Comparison of ENCODE assay signal across 1 cellular context in genomic region chr14:63725786-63726185, GRCh38.
TF ChIP-seq lines count a peak whose summit lies in the region.

No MANE protein-coding gene starts in this region.

TF ChIP-seq in K562, 482 proteins besides CTCF, POLR2A, EP300 and RAD21 (continued from another document):
- TF ChIP-seq RBM14 (IDR thresholded peaks at IDR 0.05; ENCODE audit: borderline replicate concordance, insufficient read depth, low read depth, low read length) (no peak), RFX7 (CRISPR knock-in tag; IDR thresholded peaks at IDR 0.05) (no peak), ZNF282 (CRISPR knock-in tag; IDR thresholded peaks at IDR 0.05) (no peak), MTA1 (IDR thresholded peaks at IDR 0.05; ENCODE audit: borderline replicate concordance) (no peak), CREB5 (CRISPR knock-in tag; IDR thresholded peaks at IDR 0.05) (no peak), E2F5 (CRISPR knock-in tag; IDR thresholded peaks at IDR 0.05) (no peak), HNRNPLL (IDR thresholded peaks at IDR 0.05; ENCODE audit: low read depth, low read length, poor library complexity, severe bottlenecking) (no peak), THRB (CRISPR knock-in tag; conservative IDR thresholded peaks at IDR 0.05) (no peak), FOXK1 (CRISPR knock-in tag; IDR thresholded peaks at IDR 0.05; ENCODE audit: borderline replicate concordance) (no peak), USF1 (CRISPR knock-in tag; IDR thresholded peaks at IDR 0.05) (no peak), VEZF1 (CRISPR knock-in tag; IDR thresholded peaks at IDR 0.05) (no peak), RBM25 (IDR thresholded peaks at IDR 0.05; ENCODE audit: low read depth, low read length, severe bottlenecking) (no peak), KLF10 (CRISPR knock-in tag; IDR thresholded peaks at IDR 0.05) (no peak), MBD2 (IDR thresholded peaks at IDR 0.05; ENCODE audit: borderline replicate concordance, low read depth) (no peak)
TF ChIP-seq in K562: peak in this region for 0.
